In genomic region chr12:110921262-110921661, GRCh38 we compare ENCODE assay signal across 18 cellular contexts. TPM values are rescaled to one million over a fixed set of nuclear protein-coding genes. Genes with fewer than 3 reads are reported as not detected.
DNase-seq lines count a peak whose midpoint lies in the region; TF ChIP-seq lines count a peak whose summit lies in the region.
"Had no signal": no experiment of that assay in that cellular context is flagged by ENCODE, and none has a peak within 500 bp of the region (broad histone marks: within the 10 kb centered on the region; RNA-seq: fewer than 3 reads in every experiment).

No MANE protein-coding gene starts in this region.

- no peaks in the 10 kb centered on the region for H3K79me1 ChIP-seq in mesenchymal stem cell (replicated peaks; ENCODE audit: low read length, poor library complexity, severe bottlenecking)

- H2BK12ac ChIP-seq in mesenchymal stem cell (ENCODE audit: low read length in 2 of 2), result no peak overlapping the region

- no peak overlapping the region for H4K91ac ChIP-seq in mesenchymal stem cell (ENCODE audit: low read length)

- no peak overlapping the region for H3K4ac ChIP-seq in mesenchymal stem cell (ENCODE audit: low read depth in 1 of 2, low read length in 2 of 2)

- in situ Hi-C loops in mammary epithelial cell (cut with MboI; ENCODE audit: low sequenced_read_pairs in 2 of 2), result no loop called here

- H2BK5ac ChIP-seq in mesenchymal stem cell (ENCODE audit: low read depth, low read length, poor library complexity, severe bottlenecking), result no peak overlapping the region

- no peak overlapping the region for H3K4me2 ChIP-seq in mammary epithelial cell (ENCODE audit: insufficient read depth, low read depth, low read length)
- no peak overlapping the region for H3K4me2 ChIP-seq in mesenchymal stem cell (ENCODE audit: low read length, poor library complexity, severe bottlenecking)

- H3K27me3 ChIP-seq in mammary epithelial cell (ENCODE audit: insufficient read depth, low read length) (no peaks in the 10 kb centered on the region), mesenchymal stem cell (ENCODE audit: control insufficient read depth in 1 of 2, insufficient read depth in 1 of 2, low read length in 2 of 2) (peaks cover 0 to 41% of the 10 kb centered on the region in 2 experiments)
- H3K27me3 ChIP-seq: cardiac muscle cell had no signal

- peaks cover 18% of the 10 kb centered on the region for H3K4me1 ChIP-seq in mammary epithelial cell (ENCODE audit: insufficient read depth, low read length)
- H3K4me1 ChIP-seq in mesenchymal stem cell (ENCODE audit: control insufficient read depth, insufficient read depth, low read depth, low read length), result peaks cover 12% of the 10 kb centered on the region
- H3K4me1 ChIP-seq: gastroesophageal sphincter had no signal

- H3K27ac ChIP-seq in mammary epithelial cell (ENCODE audit: insufficient read depth, low read depth, low read length) (no peak overlapping the region), mesenchymal stem cell (ENCODE audit: low read length, poor library complexity, severe bottlenecking) (no peak overlapping the region)
- H3K27ac ChIP-seq: gastroesophageal sphincter, VCaP had no signal

- intact Hi-C loops in mammary epithelial cell (cut with micrococcal nuclease), result no loop called here

- no peak overlapping the region for H2AK5ac ChIP-seq in mesenchymal stem cell (ENCODE audit: low read length, severe bottlenecking)

- no peak overlapping the region for H3K9ac ChIP-seq in mammary epithelial cell (ENCODE audit: insufficient read depth, low read length)
- H3K9ac ChIP-seq in mesenchymal stem cell (ENCODE audit: low read length), result no peak overlapping the region

- H2AFZ ChIP-seq in mammary epithelial cell (ENCODE audit: low read depth, low read length), result no peak overlapping the region
- H2AFZ ChIP-seq in mesenchymal stem cell (ENCODE audit: low read depth, low read length), result no peak overlapping the region

- H2BK15ac ChIP-seq in mesenchymal stem cell (ENCODE audit: low read depth, poor library complexity, severe bottlenecking), result no peak overlapping the region

- DNase-seq in ELR (ENCODE audit: low read depth) (peak; percentile 87), M059J (ENCODE audit: low read depth) (peak; percentile 72), mammary epithelial cell (peak; percentile 19), mesenchymal stem cell (peak; percentile 47), hippocampal formation (lab: John Stamatoyannopoulos, UW) (no peak), germinal center (ENCODE audit: low spot score) (no peak), erythroblast (lab: John Stamatoyannopoulos, UW) (no peak), HPDE6-E6E7 (ENCODE audit: extremely low spot score) (no peak)
- DNase-seq: DND-41; effector memory CD4-positive, alpha-beta T cell; H9; KBM-7; NCI-H1436 treated with DMSO at 0.1 percent for 48 hours; substantia nigra had no signal

- dilution Hi-C loops in mammary epithelial cell (cut with HindIII; ENCODE audit: low sequenced_read_pairs), result no loop called here

- BruUV-seq in mammary epithelial cell (replicated peaks; lab: Mats Ljungman, UMichigan), result no TSS peak

- H2BK120ac ChIP-seq in mesenchymal stem cell (ENCODE audit: low read depth, low read length), result no peak overlapping the region

- H3K36me3 ChIP-seq in mammary epithelial cell (ENCODE audit: insufficient read depth, low read length), result no peaks in the 10 kb centered on the region
- H3K36me3 ChIP-seq in mesenchymal stem cell (ENCODE audit: control insufficient read depth in 1 of 2, insufficient read depth in 2 of 2, low read depth in 1 of 2, low read length in 2 of 2), result no peaks in the 10 kb centered on the region
- H3K36me3 ChIP-seq: cardiac muscle cell, gastroesophageal sphincter had no signal

- H4K20me1 ChIP-seq in mammary epithelial cell (ENCODE audit: insufficient read depth, low read length), result no peaks in the 10 kb centered on the region

- H3K4me3 ChIP-seq in mammary epithelial cell (replicated peaks in 1 of 3; ENCODE audit: insufficient read depth in 1 of 3, low read depth in 2 of 3, low read length in 3 of 3) (no peak overlapping the region), mesenchymal stem cell (ENCODE audit: insufficient read depth in 1 of 2, low read depth in 1 of 2, low read length in 2 of 2) (no peak overlapping the region)
- H3K4me3 ChIP-seq: cardiac muscle cell, gastroesophageal sphincter had no signal

- CTCF ChIA-PET in mammary epithelial cell (lab: Charles Lee; ENCODE audit: low non-redundant PET), result interaction anchor here (0.6 kb wide), 1 partner anchor 531 kb away, joined by 4 read pairs; no protein-coding TSS in a partner anchor

- WGBS in mammary epithelial cell (ENCODE audit: low coverage, missing lambda C conversion rate), result 98% methylated on average over 7 of the region's 10 CpGs
- 29% methylated on average over 10 of the region's 10 CpGs for WGBS in mesenchymal stem cell

- H3K79me2 ChIP-seq in mammary epithelial cell (ENCODE audit: insufficient read depth, low read length), result no peaks in the 10 kb centered on the region

- H3K14ac ChIP-seq in mesenchymal stem cell (ENCODE audit: low read length in 2 of 2), result no peak overlapping the region

- no peak for TF ChIP-seq CTCF in mammary epithelial cell (conservative IDR thresholded peaks at IDR 0.05 in 1 of 2, IDR thresholded peaks at IDR 0.05 in 1 of 2; ENCODE audit: extremely low read depth in 1 of 2, insufficient read depth in 1 of 2, low read depth in 1 of 2, low read length in 2 of 2)

- H3K23ac ChIP-seq in mesenchymal stem cell (ENCODE audit: low read length in 2 of 2), result no peak overlapping the region

- H4K8ac ChIP-seq in mesenchymal stem cell (ENCODE audit: low read length), result no peak overlapping the region

- TF ChIP-seq POLR2A in erythroblast (IDR thresholded peaks at IDR 0.05; ENCODE audit: low read length), result no peak

- no peak overlapping the region for H3K18ac ChIP-seq in mesenchymal stem cell (ENCODE audit: low read depth in 1 of 2, low read length in 2 of 2)

- H3K9me3 ChIP-seq in mammary epithelial cell (replicated peaks; ENCODE audit: insufficient read depth, low read length) (no peaks in the 10 kb centered on the region), mesenchymal stem cell (ENCODE audit: control insufficient read depth, low read length) (no peaks in the 10 kb centered on the region)
- H3K9me3 ChIP-seq: gastroesophageal sphincter had no signal

RNA-seq across cellular contexts. Expression of gene MYL2, which starts 0.9 kb away (rescaled TPM):
- total RNA-seq in M059J (2014; rRNA removed; shearing (Covaris generic)), result not detected in 2 replicates
- total RNA-seq in mammary epithelial cell, result not detected
- polyA plus RNA-seq in mammary epithelial cell, result 0.26 TPM
- polyA minus RNA-seq in mammary epithelial cell, result not detected
- not detected for polyA plus RNA-seq in mesenchymal stem cell (2013, experiment 1 of 2)
- polyA plus RNA-seq in mesenchymal stem cell (2013, experiment 2 of 2), result not detected
- total RNA-seq: gastroesophageal sphincter, H9, kidney epithelial cell had no signal

Comparison
In these comparisons a context has a peak if more than half of its experiments do, and no peak if none do; other contexts are left out.
1. DNase-seq: peak in ELR (single experiment), M059J (single experiment), mammary epithelial cell (single experiment) and mesenchymal stem cell (single experiment); none in hippocampal formation (0 of 2), germinal center (single experiment), erythroblast (0 of 2) and HPDE6-E6E7 (single experiment).